ENCODE assay signal across 33 cellular contexts in genomic region chr12:47954058-47954457, GRCh38. TPM values are rescaled to one million over a fixed set of nuclear protein-coding genes. Genes with fewer than 3 reads are reported as not detected.
A peak's percentile ranks its signal among the peaks of the same experiment; 100 is the strongest.
DNase-seq lines count a peak whose midpoint lies in the region; ATAC-seq and TF ChIP-seq lines count a peak whose summit lies in the region.
"Had no signal": no experiment of that assay in that cellular context is flagged by ENCODE, and none has a peak within 500 bp of the region (broad histone marks: within the 10 kb centered on the region; RNA-seq: fewer than 3 reads in every experiment).

No MANE protein-coding gene starts in this region.

- H4K91ac ChIP-seq in neuronal stem cell (ENCODE audit: low read depth, low read length, poor library complexity): no peak overlapping the region

- H3K4me2 ChIP-seq in hepatocyte: no peak overlapping the region
- H3K4me2 ChIP-seq in neuronal stem cell (ENCODE audit: insufficient read depth, low read length, poor library complexity, severe bottlenecking): no peak overlapping the region

- TF ChIP-seq CTCF in RWPE1 (conservative IDR thresholded peaks at IDR 0.05; ENCODE audit: low read depth): no peak
- no peak for TF ChIP-seq CTCF in hepatocyte (IDR thresholded peaks at IDR 0.05; ENCODE audit: poor library complexity)
- TF ChIP-seq CTCF in GM10266 (IDR thresholded peaks at IDR 0.05; ENCODE audit: control insufficient read depth, insufficient read depth, low read depth, missing control alignments): no peak

- CTCF ChIA-PET in RWPE1 (lab: Yijun Ruan, JAX): interaction anchor here (0.5 to 1.9 kb wide), 4 partner anchors 9 to 210 kb away, joined by 3 to 8 read pairs (median 4); partner anchors contain the start of genes TMEM106C and VDR

- no peak overlapping the region for H3K9ac ChIP-seq in neuronal stem cell (ENCODE audit: low read depth, low read length, poor library complexity)
- H3K9ac ChIP-seq: GM23248 had no signal

- H2AFZ ChIP-seq in hepatocyte (no peak overlapping the region), neuronal stem cell (ENCODE audit: low read length) (no peak overlapping the region)
- H2AFZ ChIP-seq: GM23248 had no signal

- H3K9me2 ChIP-seq in hepatocyte (replicated peaks; ENCODE audit: insufficient read depth): no peaks in the 10 kb centered on the region

- H3K14ac ChIP-seq in neuronal stem cell (ENCODE audit: low read length): no peak overlapping the region

- no peaks in the 10 kb centered on the region for H3K36me3 ChIP-seq in hepatocyte (replicated peaks; ENCODE audit: insufficient read depth, low read depth)
- no peaks in the 10 kb centered on the region for H3K36me3 ChIP-seq in neuronal stem cell (replicated peaks in 1 of 2; ENCODE audit: control insufficient read depth in 2 of 2, insufficient read depth in 2 of 2, low read length in 2 of 2)
- H3K36me3 ChIP-seq: BE2C, esophagus squamous epithelium, thyroid gland had no signal

- H3K18ac ChIP-seq in neuronal stem cell (ENCODE audit: low read length): no peak overlapping the region

- H3K27ac ChIP-seq in RWPE1 (no peak overlapping the region), hepatocyte (peak overlapping the region; percentile 11), neuronal stem cell (replicated peaks; ENCODE audit: low read length) (no peak overlapping the region)
- H3K27ac ChIP-seq: esophagus squamous epithelium, GM23248, thyroid gland had no signal

- no peak overlapping the region for H3K4me3 ChIP-seq in hepatocyte
- H3K4me3 ChIP-seq in neuronal stem cell (ENCODE audit: low read length in 2 of 2): no peak overlapping the region
- H3K4me3 ChIP-seq: esophagus squamous epithelium, GM23248, skin epidermis, thyroid gland had no signal

- H3K4ac ChIP-seq in neuronal stem cell (ENCODE audit: low read length): no peak overlapping the region

- H2BK15ac ChIP-seq in neuronal stem cell (ENCODE audit: low read length): peak overlapping the region; percentile 34

- peaks cover 10% of the 10 kb centered on the region for H3K4me1 ChIP-seq in hepatocyte (ENCODE audit: insufficient read depth)
- H3K4me1 ChIP-seq in neuronal stem cell (ENCODE audit: control insufficient read depth in 2 of 2, insufficient read depth in 1 of 2, low read depth in 1 of 2, low read length in 2 of 2): peaks cover 0 to 4% of the 10 kb centered on the region in 2 donors
- H3K4me1 ChIP-seq: BE2C had no signal

- ATAC-seq in GM18858 (IDR thresholded peaks at IDR 0.05; ENCODE audit: unreplicated experiment) (no peak), HG02642 (IDR thresholded peaks at IDR 0.05; ENCODE audit: poor library complexity, unreplicated experiment) (no peak)
- ATAC-seq: activated CD8-positive, alpha-beta memory T cell treated with anti-CD3 and anti-CD28 coated beads, Interleukin-2, amount 10 ng/mL, durations not matched to agents 7 days and 5 days; left lobe of liver; natural killer cell; Panc1; stimulated activated naive CD8-positive, alpha-beta T cell treated with anti-CD3 and anti-CD28 coated beads, Interleukin-15, amount 100 ng/mL, for 72 hours had no signal

- H3K79me1 ChIP-seq in neuronal stem cell (ENCODE audit: low read depth, low read length): no peaks in the 10 kb centered on the region

- H2BK5ac ChIP-seq in neuronal stem cell (ENCODE audit: low read length): no peak overlapping the region

- POLR2A ChIA-PET in RWPE1 (lab: Yijun Ruan, JAX; ENCODE audit: low non-redundant PET): no interaction called here

- peak; percentile 53 for DNase-seq in EH (ENCODE audit: low read depth)
- peak; percentile 72 for DNase-seq in RWPE1 (ENCODE audit: low spot score)
- no peak for DNase-seq in hepatocyte (ENCODE audit: low spot score)
- DNase-seq in neuronal stem cell (ENCODE audit: low spot score): no peak
- DNase-seq in NCI-H1105 (lab: John Stamatoyannopoulos, UW): no peak
- DNase-seq in GM10266 (ENCODE audit: extremely low spot score): no peak
- DNase-seq: activated CD8-positive, alpha-beta memory T cell treated with anti-CD3 and anti-CD28 coated beads, Interleukin-2, amount 10 ng/mL, durations not matched to agents 7 days and 5 days; activated naive CD4-positive, alpha-beta T cell treated with anti-CD3 and anti-CD28 coated beads, Interleukin-2, amount 10 ng/mL, durations not matched to agents 7 days and 5 days; activated T-cell treated with anti-CD3 and anti-CD28 coated beads, Interleukin-2, amount 50 U/mL, for 48 hours; amniotic stem cell; BE2C; DMS53; effector memory CD4-positive, alpha-beta T cell; esophagus squamous epithelium; GM23248; midbrain; natural killer cell; NCI-H1092; NCI-H1930; NCI-H526; SIG-M5; stimulated activated CD8-positive, alpha-beta memory T cell treated with anti-CD3 and anti-CD28 coated beads, Interleukin-4, amount 100 ng/mL, for 48 hours; stimulated activated naive CD8-positive, alpha-beta T cell treated with anti-CD3 and anti-CD28 coated beads, Interleukin-15, amount 100 ng/mL, for 72 hours; SW 1271; T-helper 9 cell had no signal

- H3K23ac ChIP-seq in neuronal stem cell (ENCODE audit: low read depth, low read length, poor library complexity): no peak overlapping the region

- no peak overlapping the region for H4K8ac ChIP-seq in neuronal stem cell (ENCODE audit: low read depth, low read length)

- no peaks in the 10 kb centered on the region for H4K20me1 ChIP-seq in hepatocyte (ENCODE audit: insufficient read depth, poor library complexity, severe bottlenecking)

- no peaks in the 10 kb centered on the region for H3K79me2 ChIP-seq in hepatocyte

- WGBS in hepatocyte (ENCODE audit: low lambda C conversion rate, missing lambda C conversion rate): 66% methylated on average over 8 of the region's 8 CpGs
- no CpG with 5 or more reads among the region's 8 CpGs for WGBS in neuronal stem cell (ENCODE audit: extremely low coverage in 2 of 2, insufficient read length in 2 of 2, insufficient replicate concordance in 1 of 2), 2 donors

- H3K27me3 ChIP-seq in hepatocyte (no peaks in the 10 kb centered on the region), neuronal stem cell (ENCODE audit: control insufficient read depth in 3 of 3, insufficient read depth in 3 of 3, low read depth in 1 of 3, low read length in 3 of 3) (peaks cover 0 to 27% (median 0%) of the 10 kb centered on the region in 3 experiments)
- H3K27me3 ChIP-seq: BE2C, esophagus squamous epithelium, thyroid gland had no signal

- H2BK120ac ChIP-seq in neuronal stem cell (ENCODE audit: low read depth, low read length): no peak overlapping the region

- H2AK5ac ChIP-seq in neuronal stem cell (ENCODE audit: low read depth, low read length): no peak overlapping the region

- no peaks in the 10 kb centered on the region for H3K9me3 ChIP-seq in hepatocyte (ENCODE audit: low read depth)
- H3K9me3 ChIP-seq in neuronal stem cell (replicated peaks in 1 of 2; ENCODE audit: control insufficient read depth in 2 of 2, insufficient read depth in 1 of 2, low read depth in 1 of 2, low read length in 2 of 2): peaks cover 0 to 7% of the 10 kb centered on the region in 2 donors
- H3K9me3 ChIP-seq: BE2C, esophagus squamous epithelium, thyroid gland had no signal

- no peak overlapping the region for H2BK12ac ChIP-seq in neuronal stem cell (ENCODE audit: low read length)

RNA-seq across cellular contexts. Expression of gene TMEM106C, which starts 9.3 kb away (rescaled TPM):
- total RNA-seq in hepatocyte: 113 and 124 TPM in 2 replicates
- polyA plus RNA-seq in hepatocyte: 98.1 and 101 TPM in 2 replicates
- 71.6 TPM for polyA plus RNA-seq in neuronal stem cell (2013, experiment 1 of 2)
- polyA plus RNA-seq in neuronal stem cell (2013, experiment 2 of 2): 70.1 TPM

RNA-seq across cellular contexts. Expression of gene VDR, which starts 49.3 kb away (rescaled TPM):
- total RNA-seq in hepatocyte: 2.6 and 3.2 TPM in 2 replicates
- 4.9 and 6.1 TPM in 2 replicates for polyA plus RNA-seq in hepatocyte
- polyA plus RNA-seq in neuronal stem cell (2013, experiment 1 of 2): under 0.01 TPM
- 0.03 TPM for polyA plus RNA-seq in neuronal stem cell (2013, experiment 2 of 2)
- total RNA-seq: frontal cortex had no signal

RNA-seq across cellular contexts. Expression of gene COL2A1, which starts 50.2 kb away (rescaled TPM):
- 32.7 and 52.5 TPM in 2 replicates for total RNA-seq in hepatocyte
- polyA plus RNA-seq in hepatocyte: 43.8 and 57.9 TPM in 2 replicates
- 481 TPM for polyA plus RNA-seq in neuronal stem cell (2013, experiment 1 of 2)
- polyA plus RNA-seq in neuronal stem cell (2013, experiment 2 of 2): 461 TPM
- total RNA-seq: esophagus squamous epithelium, GM23248, natural killer cell, renal cortical epithelial cell, thyroid gland had no signal
- polyA plus RNA-seq: GM23248 had no signal

Comparison
In these comparisons a context has a peak if more than half of its experiments do, and no peak if none do; other contexts are left out.
1. DNase-seq: peak in EH (single experiment) and RWPE1 (single experiment); none in hepatocyte (single experiment), neuronal stem cell (single experiment), NCI-H1105 (single experiment) and GM10266 (single experiment).